Comparison of ENCODE assay signal across 17 cellular contexts in the genomic region with DNA sequence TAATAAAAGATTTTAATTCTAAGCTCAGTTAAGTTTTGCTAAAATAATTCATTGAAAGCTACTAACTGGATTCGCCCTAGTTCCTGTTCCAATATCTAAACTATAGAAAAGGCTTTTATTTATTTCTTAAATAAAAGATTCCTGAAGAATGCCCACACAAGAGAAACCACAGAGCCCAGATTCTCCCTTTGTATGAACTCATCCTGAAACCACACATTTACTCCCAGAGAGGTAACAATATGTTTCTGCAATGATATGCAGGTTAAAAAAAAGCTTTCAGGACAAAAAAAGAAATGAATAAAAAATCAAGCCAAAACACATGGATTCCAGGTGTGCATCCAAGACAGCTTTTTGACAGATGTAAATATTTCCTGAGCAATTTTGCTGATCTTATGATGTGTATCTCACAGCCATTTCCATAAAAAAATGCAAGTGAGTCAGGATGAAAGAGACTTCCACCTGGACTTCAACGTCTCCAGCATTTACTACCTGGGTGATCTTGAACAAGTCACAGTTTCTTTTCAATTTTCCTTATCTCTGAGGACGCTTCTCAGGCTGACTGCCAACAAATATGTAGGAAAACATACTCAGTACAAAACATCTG.
"Had no signal": no experiment of that assay in that cellular context is flagged by ENCODE, and none has a peak within 500 bp of the region (broad histone marks: within the 10 kb centered on the region; RNA-seq: fewer than 3 reads in every experiment).

No MANE protein-coding gene starts in this region.

- H3K36me3 ChIP-seq: spleen, stomach, upper lobe of left lung had no signal

- ATAC-seq: activated CD8-positive, alpha-beta T cell treated with anti-CD3 and anti-CD28 coated beads for 36 hours; activated T-cell treated with anti-CD3 and anti-CD28 coated beads, Interleukin-2, amount 50 U/mL, for 4 hours; psoas muscle; sciatic nerve had no signal

- H3K4me3 ChIP-seq: psoas muscle, spleen, stomach, testis, upper lobe of left lung had no signal

- DNase-seq: activated B cell treated with CpG ODN at 0.5 μM for 24 hours; activated CD4-positive, alpha-beta T cell treated with anti-CD3 and anti-CD28 coated beads for 48 hours; activated CD8-positive, alpha-beta T cell treated with anti-CD3 and anti-CD28 coated beads for 36 hours; activated effector memory CD4-positive, alpha-beta T cell treated with Interleukin-2 at 50 U/mL for 16 hours; activated T-cell treated with anti-CD3 and anti-CD28 coated beads, Interleukin-2, amount 50 U/mL, for 4 hours; amygdala; endodermal cell; erythroblast; glutamatergic neuron; hypothalamus; nephron progenitor cell; psoas muscle; spleen; stomach; testis; upper lobe of left lung had no signal

- H3K27me3 ChIP-seq: spleen, stomach, testis, upper lobe of left lung had no signal

- H3K9me3 ChIP-seq: psoas muscle, stomach, testis, upper lobe of left lung had no signal

- H3K27ac ChIP-seq: psoas muscle, spleen, stomach, testis, upper lobe of left lung had no signal

- H3K4me1 ChIP-seq: psoas muscle, spleen, stomach, testis, upper lobe of left lung had no signal
